ENCODE assay signal across 8 cellular contexts in the genomic region with DNA sequence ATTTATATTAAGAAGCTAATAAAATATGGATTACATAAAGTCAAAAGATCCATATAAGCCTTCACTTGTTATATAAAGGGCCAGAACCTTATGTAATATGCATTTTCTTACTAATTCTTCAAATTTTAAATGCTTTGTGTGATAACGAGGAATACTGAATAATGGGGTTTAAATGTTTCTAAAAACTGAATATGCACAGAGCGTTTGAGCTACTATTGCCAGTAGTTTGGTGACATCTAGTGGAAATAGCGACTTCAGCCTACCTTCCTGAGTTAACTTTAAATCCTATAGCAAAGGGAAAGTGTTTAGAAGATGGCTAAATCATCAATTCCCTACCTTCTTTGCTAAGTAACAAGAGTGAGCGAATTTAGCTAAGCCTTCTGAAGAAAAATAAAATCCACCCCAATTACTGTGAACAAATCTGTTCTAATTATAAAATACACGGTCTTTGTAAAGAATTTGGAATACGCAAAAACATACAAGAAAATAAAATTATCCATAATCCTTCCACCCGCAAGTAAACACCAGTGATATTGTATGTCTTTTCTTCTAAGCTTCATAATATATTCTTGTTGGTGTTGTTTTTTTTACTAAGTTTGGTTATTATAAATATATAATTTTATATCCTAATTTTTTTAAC.
A peak's percentile ranks its signal among the peaks of the same experiment; 100 is the strongest.
DNase-seq lines count a peak whose midpoint lies in the region; ATAC-seq and TF ChIP-seq lines count a peak whose summit lies in the region.

No MANE protein-coding gene starts in this region.

- H3K9me3 ChIP-seq in DOHH2 (ENCODE audit: control insufficient read depth, insufficient read depth, low read length) = no peaks in the 10 kb centered on the region

- no peaks in the 10 kb centered on the region for H3K4me1 ChIP-seq in DOHH2 (ENCODE audit: control insufficient read depth, low read length)

- peak; percentile 56 for TF ChIP-seq CTCF in DOHH2 (IDR thresholded peaks at IDR 0.05; ENCODE audit: low read depth, low read length, poor library complexity, severe bottlenecking)

- ATAC-seq in HG02852 (IDR thresholded peaks at IDR 0.05; ENCODE audit: unreplicated experiment) = no peak
- no peak for ATAC-seq in GM19023 (IDR thresholded peaks at IDR 0.05; ENCODE audit: unreplicated experiment)

- H3K27ac ChIP-seq in DOHH2 (ENCODE audit: low read depth, low read length) = no peak overlapping the region

- no peaks in the 10 kb centered on the region for H3K79me2 ChIP-seq in DOHH2 (ENCODE audit: control insufficient read depth, low read length)

- H3F3A ChIP-seq in DOHH2 (ENCODE audit: control insufficient read depth, insufficient read depth) = no peaks in the 10 kb centered on the region

- no peak overlapping the region for H3K4me3 ChIP-seq in DOHH2 (ENCODE audit: low read length)

- in situ Hi-C loops in SK-MEL-5 (cut with HindIII; ENCODE audit: low pct_unique_long_range_greater_than_20kb, low sequenced_read_pairs) = no loop called here

- H3K36me3 ChIP-seq in DOHH2 (ENCODE audit: control insufficient read depth, low read length) = no peaks in the 10 kb centered on the region

- DNase-seq in Kasumi-1 (lab: John Stamatoyannopoulos, UW) (peak; percentile 59 to 72), SK-MEL-5 (ENCODE audit: low read depth, low spot score) (peak; percentile 65), hepatic stellate cell (ENCODE audit: low spot score) (peak; percentile 3), T-helper 1 cell (no peak)
- DNase-seq in activated CD4-positive, CD25-positive, alpha-beta regulatory T cell treated with anti-CD3 and anti-CD28 coated beads, Interleukin-2, amount 50 U/mL, for 72 hours = no peak

- no peaks in the 10 kb centered on the region for H4K20me1 ChIP-seq in DOHH2 (ENCODE audit: control insufficient read depth, insufficient read depth, low read depth, low read length)

- no peak overlapping the region for H3K4me2 ChIP-seq in DOHH2 (ENCODE audit: low read length)

- no peaks in the 10 kb centered on the region for H3K9me2 ChIP-seq in DOHH2 (replicated peaks; ENCODE audit: control insufficient read depth, low read length)

- peaks cover 4% of the 10 kb centered on the region; the same call in 1 of the 2 replicates for H3K27me3 ChIP-seq in DOHH2 (ENCODE audit: control insufficient read depth, low read length)

Comparison
In these comparisons a context has a peak if more than half of its experiments do, and no peak if none do; other contexts are left out.
1. DNase-seq: peak in Kasumi-1 (2 of 2), SK-MEL-5 (single experiment) and hepatic stellate cell (single experiment); none in activated CD4-positive, CD25-positive, alpha-beta regulatory T cell treated with anti-CD3 and anti-CD28 coated beads, Interleukin-2, amount 50 U/mL, for 72 hours (single experiment) and T-helper 1 cell (0 of 5).